In the genomic region with DNA sequence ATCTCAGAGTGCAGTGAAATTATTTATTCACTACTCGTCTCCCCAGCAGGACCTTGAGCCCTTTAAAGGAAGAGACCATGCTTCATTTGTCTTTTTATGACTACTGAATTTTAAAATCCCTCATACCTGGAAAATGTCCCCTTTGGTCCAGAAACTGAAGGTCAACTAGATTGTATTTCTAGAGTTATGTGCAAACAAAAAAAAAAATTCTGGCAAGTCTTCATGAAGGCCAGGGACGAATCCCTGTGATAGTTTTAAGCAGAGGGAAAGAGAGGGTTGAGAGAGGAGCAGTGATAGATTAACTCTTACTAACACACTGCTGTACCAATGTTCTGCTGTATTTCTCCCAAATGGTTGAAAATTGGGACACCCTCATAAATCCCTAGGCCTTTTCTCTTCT, we compare ENCODE assay signal across 13 cellular contexts.
DNase-seq lines count a peak whose midpoint lies in the region; ATAC-seq and TF ChIP-seq lines count a peak whose summit lies in the region.
"Had no signal": no experiment of that assay in that cellular context is flagged by ENCODE, and none has a peak within 500 bp of the region (broad histone marks: within the 10 kb centered on the region; RNA-seq: fewer than 3 reads in every experiment).

No MANE protein-coding gene starts in this region.

- H3K9me3 ChIP-seq in stomach = no peaks in the 10 kb centered on the region

- no peak for TF ChIP-seq CTCF in natural killer cell (IDR thresholded peaks at IDR 0.05)
- no peak for TF ChIP-seq CTCF in nephron (IDR thresholded peaks at IDR 0.05; ENCODE audit: unreplicated experiment in 3 of 3)
- no peak for TF ChIP-seq CTCF in stomach (IDR thresholded peaks at IDR 0.05)

- no peak overlapping the region for H3K4me3 Mint-ChIP-seq in natural killer cell
- H3K4me3 Mint-ChIP-seq in natural killer cell treated with Interleukin-12 subunit alpha and Interleukin-12 subunit beta and Interleukin-15 and Interleukin-18, amount 100 ng/mL, for 72 hours = no peak overlapping the region
- H3K4me3 Mint-ChIP-seq in nephron = no peak overlapping the region
- no peak overlapping the region for H3K4me3 Mint-ChIP-seq in stimulated activated naive B cell treated with anti-CD40 and anti-IgM and Interleukin-4, amounts not matched to agents 10 μg/mL and 1 μg/mL and 100 μg/mL, for 72 hours
- H3K4me3 Mint-ChIP-seq: GM23338 had no signal

- H3K4me3 ChIP-seq in stomach = no peak overlapping the region
- H3K4me3 ChIP-seq: GM23338 had no signal

- peak; percentile 7 for DNase-seq in DMS53 (lab: John Stamatoyannopoulos, UW)
- DNase-seq in DMS53 treated with DMSO at 0.1 percent for 48 hours (lab: John Stamatoyannopoulos, UW; ENCODE audit: unreplicated experiment) = no peak
- no peak for DNase-seq in natural killer cell
- no peak for DNase-seq in natural killer cell treated with Interleukin-12 subunit alpha and Interleukin-12 subunit beta and Interleukin-15 and Interleukin-18, amount 100 ng/mL, for 72 hours (ENCODE audit: low spot score)
- no peak for DNase-seq in stimulated activated naive B cell treated with anti-CD40 and anti-IgM and Interleukin-4, amounts not matched to agents 10 μg/mL and 1 μg/mL and 100 μg/mL, for 72 hours
- no peak for DNase-seq in substantia nigra (lab: John Stamatoyannopoulos, UW)
- DNase-seq in stomach = no peak
- DNase-seq: DMS79 treated with DMSO at 0.1 percent for 48 hours, EL, H7 had no signal

- H3K4me1 Mint-ChIP-seq in natural killer cell (peaks cover 68 to 69% of the 10 kb centered on the region in 2 donors), nephron (peaks cover 37% of the 10 kb centered on the region)
- peaks cover 11 to 33% of the 10 kb centered on the region in 2 donors for H3K4me1 Mint-ChIP-seq in natural killer cell treated with Interleukin-12 subunit alpha and Interleukin-12 subunit beta and Interleukin-15 and Interleukin-18, amount 100 ng/mL, for 72 hours (ENCODE audit: low read depth in 2 of 2)
- H3K4me1 Mint-ChIP-seq in stimulated activated naive B cell treated with anti-CD40 and anti-IgM and Interleukin-4, amounts not matched to agents 10 μg/mL and 1 μg/mL and 100 μg/mL, for 72 hours = no peaks in the 10 kb centered on the region

- no peak for TF ChIP-seq POLR2A in stomach (IDR thresholded peaks at IDR 0.05)

- peaks cover 11% of the 10 kb centered on the region for H3K36me3 Mint-ChIP-seq in natural killer cell
- H3K36me3 Mint-ChIP-seq in natural killer cell treated with Interleukin-12 subunit alpha and Interleukin-12 subunit beta and Interleukin-15 and Interleukin-18, amount 100 ng/mL, for 72 hours = no peaks in the 10 kb centered on the region
- no peaks in the 10 kb centered on the region for H3K36me3 Mint-ChIP-seq in nephron (ENCODE audit: low read depth)
- H3K36me3 Mint-ChIP-seq in stimulated activated naive B cell treated with anti-CD40 and anti-IgM and Interleukin-4, amounts not matched to agents 10 μg/mL and 1 μg/mL and 100 μg/mL, for 72 hours = peaks cover 36 to 51% of the 10 kb centered on the region in 2 donors

- intact Hi-C loops in natural killer cell (cut with micrococcal nuclease) (no loop called here), stomach (cut with DNase I; ENCODE audit: low total_unique reads) (no loop called here)

- WGBS in stomach, 5 donors = 40 to 59% (median 49%) methylated on average over 2 of the region's 2 CpGs

- H3K27ac Mint-ChIP-seq in natural killer cell (peak overlapping the region; percentile 56 to 64), nephron (peak overlapping the region; percentile 90 to 99 (median 91))
- peak overlapping the region in 1 of 2 donors; percentile 41 for H3K27ac Mint-ChIP-seq in natural killer cell treated with Interleukin-12 subunit alpha and Interleukin-12 subunit beta and Interleukin-15 and Interleukin-18, amount 100 ng/mL, for 72 hours
- peak overlapping the region; percentile 63 for H3K27ac Mint-ChIP-seq in stimulated activated naive B cell treated with anti-CD40 and anti-IgM and Interleukin-4, amounts not matched to agents 10 μg/mL and 1 μg/mL and 100 μg/mL, for 72 hours
- H3K27ac Mint-ChIP-seq: GM23338 had no signal

- no peaks in the 10 kb centered on the region for H3K36me3 ChIP-seq in stomach

- H3K27me3 ChIP-seq in stomach = no peaks in the 10 kb centered on the region

- TF ChIP-seq EP300 in stomach (IDR thresholded peaks at IDR 0.05) = no peak

- H3K27ac ChIP-seq in substantia nigra (ENCODE audit: low read depth, low read length, poor library complexity, severe bottlenecking) (no peak overlapping the region), stomach (no peak overlapping the region)
- H3K27ac ChIP-seq: 22Rv1 had no signal

- peaks cover 0 to 18% (median 0%) of the 10 kb centered on the region in 4 donors for H3K4me1 ChIP-seq in stomach

- no peak for ATAC-seq in natural killer cell
- ATAC-seq in natural killer cell treated with Interleukin-12 subunit alpha and Interleukin-12 subunit beta and Interleukin-15 and Interleukin-18, amount 100 ng/mL, for 72 hours = no peak
- ATAC-seq in stimulated activated naive B cell treated with anti-CD40 and anti-IgM and Interleukin-4, amounts not matched to agents 10 μg/mL and 1 μg/mL and 100 μg/mL, for 72 hours (replicated peaks) = no peak
- ATAC-seq: GM23338 had no signal

- H3K9me3 Mint-ChIP-seq in natural killer cell (no peaks in the 10 kb centered on the region), nephron (no peaks in the 10 kb centered on the region)
- peaks cover 4% of the 10 kb centered on the region for H3K9me3 Mint-ChIP-seq in natural killer cell treated with Interleukin-12 subunit alpha and Interleukin-12 subunit beta and Interleukin-15 and Interleukin-18, amount 100 ng/mL, for 72 hours
- H3K9me3 Mint-ChIP-seq in stimulated activated naive B cell treated with anti-CD40 and anti-IgM and Interleukin-4, amounts not matched to agents 10 μg/mL and 1 μg/mL and 100 μg/mL, for 72 hours = no peaks in the 10 kb centered on the region
- H3K9me3 Mint-ChIP-seq: GM23338 had no signal

- H3K27me3 Mint-ChIP-seq in natural killer cell (ENCODE audit: low read depth in 2 of 2) (no peaks in the 10 kb centered on the region), nephron (ENCODE audit: low read depth) (peaks cover 3% of the 10 kb centered on the region)
- H3K27me3 Mint-ChIP-seq in natural killer cell treated with Interleukin-12 subunit alpha and Interleukin-12 subunit beta and Interleukin-15 and Interleukin-18, amount 100 ng/mL, for 72 hours = no peaks in the 10 kb centered on the region
- no peaks in the 10 kb centered on the region for H3K27me3 Mint-ChIP-seq in stimulated activated naive B cell treated with anti-CD40 and anti-IgM and Interleukin-4, amounts not matched to agents 10 μg/mL and 1 μg/mL and 100 μg/mL, for 72 hours
